In genomic region chr1:4144349-4144971, GRCh38 we compare ENCODE assay signal across 14 cellular contexts.
"Had no signal": no experiment of that assay in that cellular context is flagged by ENCODE, and none has a peak within 500 bp of the region (broad histone marks: within the 10 kb centered on the region; RNA-seq: fewer than 3 reads in every experiment).

No MANE protein-coding gene starts in this region.

- H3K9me3 Mint-ChIP-seq: activated CD4-positive, alpha-beta T cell treated with anti-CD3 and anti-CD28 coated beads, Interleukin-2, amount 10 ng/mL, durations not matched to agents 7 days and 5 days; activated naive CD8-positive, alpha-beta T cell treated with anti-CD3 and anti-CD28 coated beads, Interleukin-2, amount 10 ng/mL, durations not matched to agents 7 days and 5 days; activated T-helper 1 cell treated with anti-CD3 and anti-CD28 coated beads, Interleukin-12 subunit alpha, Interleukin-12 subunit beta, Interleukin-2, Interleukin-4 antibody, amounts not matched to agents 30 ng/mL and 10 ng/mL and 1 ng/mL, durations not matched to agents 14 hours and 24 hours and 36 hours had no signal

- H3K27ac Mint-ChIP-seq: activated CD4-positive, alpha-beta T cell treated with anti-CD3 and anti-CD28 coated beads, Interleukin-2, amount 10 ng/mL, durations not matched to agents 7 days and 5 days; activated naive CD8-positive, alpha-beta T cell treated with anti-CD3 and anti-CD28 coated beads, Interleukin-2, amount 10 ng/mL, durations not matched to agents 7 days and 5 days; activated T-helper 1 cell treated with anti-CD3 and anti-CD28 coated beads, Interleukin-12 subunit alpha, Interleukin-12 subunit beta, Interleukin-2, Interleukin-4 antibody, amounts not matched to agents 30 ng/mL and 10 ng/mL and 1 ng/mL, durations not matched to agents 14 hours and 24 hours and 36 hours had no signal

- H3K9me3 ChIP-seq: breast epithelium, left lung, testis had no signal

- H3K27me3 ChIP-seq: hepatocyte, testis had no signal

- H3K79me2 ChIP-seq: hepatocyte had no signal

- H3K36me3 ChIP-seq: breast epithelium, left lung had no signal

- DNase-seq: activated CD4-positive, alpha-beta T cell treated with anti-CD3 and anti-CD28 coated beads, Interleukin-2, amount 10 ng/mL, durations not matched to agents 7 days and 5 days; activated CD8-positive, alpha-beta memory T cell treated with anti-CD3 and anti-CD28 coated beads, Interleukin-2, amount 50 U/mL, for 48 hours; activated naive CD4-positive, alpha-beta T cell; activated naive CD8-positive, alpha-beta T cell treated with anti-CD3 and anti-CD28 coated beads, Interleukin-2, amount 10 ng/mL, durations not matched to agents 7 days and 5 days; erythroblast; left lung; mammary epithelial cell; stimulated activated CD4-positive, alpha-beta T cell treated with anti-CD3 and anti-CD28 coated beads, Interleukin-2, amount 100 ng/mL, for 48 hours; stimulated activated naive CD4-positive, alpha-beta T cell treated with Interleukin-2 at 50 U/mL for 16 hours; testis had no signal

- H3K4me1 Mint-ChIP-seq: activated CD4-positive, alpha-beta T cell treated with anti-CD3 and anti-CD28 coated beads, Interleukin-2, amount 10 ng/mL, durations not matched to agents 7 days and 5 days; activated naive CD8-positive, alpha-beta T cell treated with anti-CD3 and anti-CD28 coated beads, Interleukin-2, amount 10 ng/mL, durations not matched to agents 7 days and 5 days had no signal

- H3K4me1 ChIP-seq: breast epithelium, left lung, testis had no signal

- H3K27me3 Mint-ChIP-seq: activated CD4-positive, alpha-beta T cell treated with anti-CD3 and anti-CD28 coated beads, Interleukin-2, amount 10 ng/mL, durations not matched to agents 7 days and 5 days had no signal

- H3K36me3 Mint-ChIP-seq: activated naive CD8-positive, alpha-beta T cell treated with anti-CD3 and anti-CD28 coated beads, Interleukin-2, amount 10 ng/mL, durations not matched to agents 7 days and 5 days had no signal

- H3K27ac ChIP-seq: breast epithelium, hepatocyte, left lung, testis had no signal

- FAIRE-seq: keratinocyte had no signal

- H3K4me3 Mint-ChIP-seq: activated CD4-positive, alpha-beta T cell treated with anti-CD3 and anti-CD28 coated beads, Interleukin-2, amount 10 ng/mL, durations not matched to agents 7 days and 5 days; activated naive CD8-positive, alpha-beta T cell treated with anti-CD3 and anti-CD28 coated beads, Interleukin-2, amount 10 ng/mL, durations not matched to agents 7 days and 5 days; activated T-helper 1 cell treated with anti-CD3 and anti-CD28 coated beads, Interleukin-12 subunit alpha, Interleukin-12 subunit beta, Interleukin-2, Interleukin-4 antibody, amounts not matched to agents 30 ng/mL and 10 ng/mL and 1 ng/mL, durations not matched to agents 14 hours and 24 hours and 36 hours had no signal

- H3K4me3 ChIP-seq: breast epithelium, hepatocyte, left lung, testis had no signal

- H3K4me2 ChIP-seq: hepatocyte had no signal

- ATAC-seq: left lung had no signal

- H2AFZ ChIP-seq: hepatocyte had no signal
